Comparison of ENCODE assay signal across 18 cellular contexts in genomic region chr14:32070282-32070681, GRCh38. TPM values are rescaled to one million over a fixed set of nuclear protein-coding genes. Genes with fewer than 3 reads are reported as not detected.
A peak's percentile ranks its signal among the peaks of the same experiment; 100 is the strongest.
DNase-seq lines count a peak whose midpoint lies in the region; ATAC-seq and TF ChIP-seq lines count a peak whose summit lies in the region.
"Had no signal": no experiment of that assay in that cellular context is flagged by ENCODE, and none has a peak within 500 bp of the region (broad histone marks: within the 10 kb centered on the region; RNA-seq: fewer than 3 reads in every experiment).

No MANE protein-coding gene starts in this region.

- no peaks in the 10 kb centered on the region for H3K36me3 ChIP-seq in HCT116 (ENCODE audit: control insufficient read depth in 1 of 2, insufficient read depth in 2 of 2, low read length in 2 of 2)
- no peaks in the 10 kb centered on the region for H3K36me3 ChIP-seq in endodermal cell (ENCODE audit: control insufficient read depth, insufficient read depth, low read length)
- no peaks in the 10 kb centered on the region for H3K36me3 ChIP-seq in neural progenitor cell
- H3K36me3 ChIP-seq: BE2C had no signal

- no peak for TF ChIP-seq RAD21 in HCT116 (IDR thresholded peaks at IDR 0.05; ENCODE audit: low read depth)

- no peak overlapping the region for H3K4me3 Mint-ChIP-seq in endodermal cell
- no peak overlapping the region for H3K4me3 Mint-ChIP-seq in neural progenitor cell
- H3K4me3 Mint-ChIP-seq: CD4-positive, CD25-positive, alpha-beta regulatory T cell; CD8-positive, alpha-beta memory T cell; GM23338 had no signal

- no peak overlapping the region for H3K27ac ChIP-seq in HCT116 (ENCODE audit: low read depth, low read length)
- no peak overlapping the region for H3K27ac ChIP-seq in endodermal cell (ENCODE audit: low read depth, low read length)
- no peak overlapping the region for H3K27ac ChIP-seq in neural progenitor cell
- H3K27ac ChIP-seq: HL-60 had no signal

- H3K9me3 ChIP-seq in HCT116 (ENCODE audit: control insufficient read depth in 1 of 2, insufficient read depth in 1 of 2, low read depth in 1 of 2, low read length in 2 of 2) (no peaks in the 10 kb centered on the region), endodermal cell (ENCODE audit: control insufficient read depth, low read length) (no peaks in the 10 kb centered on the region), neural progenitor cell (ENCODE audit: low read depth) (no peaks in the 10 kb centered on the region)
- H3K9me3 ChIP-seq: BE2C had no signal

- H3K4me2 ChIP-seq in HCT116 (ENCODE audit: low read length) (no peak overlapping the region), neural progenitor cell (no peak overlapping the region)
- H3K4me2 ChIP-seq: GM23338 had no signal

- TF ChIP-seq CTCF in HCT116 (IDR thresholded peaks at IDR 0.05 in 2 of 3, conservative IDR thresholded peaks at IDR 0.05 in 1 of 3; ENCODE audit: borderline replicate concordance in 1 of 3, insufficient read depth in 1 of 3, low read depth in 2 of 3, low read length in 2 of 3): peak in 2 of 3 experiments; percentile 23 to 24; a peak in 2 of 6 replicates
- TF ChIP-seq CTCF in endodermal cell (conservative IDR thresholded peaks at IDR 0.05): peak; percentile 60
- peak; percentile 21 for TF ChIP-seq CTCF in neural progenitor cell (IDR thresholded peaks at IDR 0.05)

- H3K9me3 Mint-ChIP-seq in endodermal cell (no peaks in the 10 kb centered on the region), neural progenitor cell (no peaks in the 10 kb centered on the region)
- H3K9me3 Mint-ChIP-seq: CD4-positive, CD25-positive, alpha-beta regulatory T cell; CD8-positive, alpha-beta memory T cell; GM23338 had no signal

- RAD21 ChIA-PET in HCT116 (lab: Charles Lee; ENCODE audit: low non-redundant PET in 1 of 2, low total read pairs in 2 of 2, uncharacterized antibody in 2 of 2, unreplicated experiment in 2 of 2): no interaction called here

- H3K27me3 ChIP-seq in HCT116 (ENCODE audit: insufficient read depth, low read length) (no peaks in the 10 kb centered on the region), endodermal cell (ENCODE audit: control insufficient read depth, insufficient read depth, low read length, poor library complexity, severe bottlenecking) (no peaks in the 10 kb centered on the region), neural progenitor cell (no peaks in the 10 kb centered on the region)
- H3K27me3 ChIP-seq: BE2C had no signal

- ATAC-seq in HCT116: peak; percentile 55
- ATAC-seq in HG03108 (IDR thresholded peaks at IDR 0.05; ENCODE audit: unreplicated experiment): no peak
- ATAC-seq: GM23338, K562 had no signal

- no peak overlapping the region for H3K27ac Mint-ChIP-seq in endodermal cell
- no peak overlapping the region for H3K27ac Mint-ChIP-seq in neural progenitor cell
- H3K27ac Mint-ChIP-seq: CD4-positive, CD25-positive, alpha-beta regulatory T cell; CD8-positive, alpha-beta memory T cell; GM23338 had no signal

- H3K4me1 Mint-ChIP-seq in endodermal cell (peaks cover 10% of the 10 kb centered on the region), neural progenitor cell (peaks cover 9% of the 10 kb centered on the region)

- H3K4me1 ChIP-seq in HCT116 (ENCODE audit: control insufficient read depth in 1 of 2, insufficient read depth in 2 of 2, low read length in 2 of 2) (peaks cover 5 to 16% of the 10 kb centered on the region in 2 experiments), endodermal cell (ENCODE audit: control insufficient read depth, insufficient read depth, low read length) (no peaks in the 10 kb centered on the region), neural progenitor cell (peaks cover 6% of the 10 kb centered on the region)

- H3K27me3 Mint-ChIP-seq in endodermal cell (ENCODE audit: insufficient read depth) (peaks cover 4% of the 10 kb centered on the region), neural progenitor cell (ENCODE audit: insufficient read depth, low read depth) (peaks cover 4% of the 10 kb centered on the region)

- H3K36me3 Mint-ChIP-seq in endodermal cell (ENCODE audit: low read depth): no peaks in the 10 kb centered on the region
- H3K36me3 Mint-ChIP-seq in neural progenitor cell: no peaks in the 10 kb centered on the region
- H3K36me3 Mint-ChIP-seq: CD4-positive, CD25-positive, alpha-beta regulatory T cell; CD8-positive, alpha-beta memory T cell had no signal

- H3K79me2 ChIP-seq in HCT116 (ENCODE audit: insufficient read depth, low read length): no peaks in the 10 kb centered on the region; the same call in none of the 2 replicates
- peaks cover 13% of the 10 kb centered on the region for H3K79me2 ChIP-seq in neural progenitor cell (ENCODE audit: low read depth)

- H3K4me3 ChIP-seq in HCT116 (replicated peaks in 1 of 2; ENCODE audit: low read depth in 1 of 2, low read length in 2 of 2) (no peak overlapping the region), endodermal cell (ENCODE audit: low read length) (no peak overlapping the region), neural progenitor cell (no peak overlapping the region)
- H3K4me3 ChIP-seq: GM23338, K562 had no signal

- DNase-seq in HCT116 (ENCODE audit: low read depth, low spot score): no peak
- no peak for DNase-seq in endodermal cell
- DNase-seq in neural progenitor cell (ENCODE audit: low spot score): no peak
- no peak for DNase-seq in inferior parietal cortex (ENCODE audit: extremely low spot score)
- no peak for DNase-seq in activated CD4-positive, alpha-beta T cell treated with anti-CD3 and anti-CD28 coated beads, Interleukin-2, amount 50 U/mL, for 48 hours
- DNase-seq: ACHN; BE2C; C1 segment of cervical spinal cord; CD4-positive, CD25-positive, alpha-beta regulatory T cell; CD8-positive, alpha-beta memory T cell; COR-L47; DMS 273 treated with DMSO at 0.1 percent for 48 hours; DMS53; IMR-90 had no signal

- H4K20me1 ChIP-seq in HCT116 (ENCODE audit: insufficient read depth) (no peaks in the 10 kb centered on the region), neural progenitor cell (ENCODE audit: low read depth) (no peaks in the 10 kb centered on the region)

- 90 to 100% methylated on average over 2 to 3 of the region's 3 CpGs for WGBS in endodermal cell (ENCODE audit: insufficient coverage in 1 of 2, insufficient read length in 1 of 2), 2 experiments

- no TSS peak for BruUV-seq in HCT116 (replicated peaks; lab: Mats Ljungman, UMichigan)

- intact Hi-C loops in HCT116 (cut with micrococcal nuclease): loop anchor here (10.0 kb wide), 2 partner anchors 395 to 555 kb away; no protein-coding TSS in a partner anchor

- H2AFZ ChIP-seq in HCT116 (ENCODE audit: low read depth, low read length, poor library complexity, severe bottlenecking) (no peak overlapping the region), neural progenitor cell (replicated peaks) (no peak overlapping the region)

- H3K9ac ChIP-seq in HCT116 (ENCODE audit: low read length) (no peak overlapping the region), endodermal cell (ENCODE audit: extremely low read depth, low read length, poor library complexity, severe bottlenecking) (no peak overlapping the region), neural progenitor cell (no peak overlapping the region)

- no peaks in the 10 kb centered on the region for H3K9me2 ChIP-seq in HCT116 (ENCODE audit: insufficient read depth)

- no peak for TF ChIP-seq POLR2A in HCT116 (IDR thresholded peaks at IDR 0.05; ENCODE audit: borderline replicate concordance, extremely low read depth, insufficient read depth, insufficient read length)

- CTCF ChIA-PET in HCT116 (lab: Charles Lee): interaction anchor here (1.6 kb wide), 1 partner anchor 181 kb away, joined by 4 read pairs; no protein-coding TSS in a partner anchor

- peaks cover under 1% of the 10 kb centered on the region for H3F3A ChIP-seq in neural progenitor cell (ENCODE audit: low read depth)

- POLR2A ChIA-PET in HCT116 (lab: Charles Lee): no interaction called here

TF ChIP-seq in HCT116, 20 proteins besides CTCF, POLR2A, EP300 and RAD21:
- TF ChIP-seq ZBTB33 (IDR thresholded peaks at IDR 0.05; ENCODE audit: extremely low read depth, insufficient replicate concordance, low read length) (no peak), SIN3A (IDR thresholded peaks at IDR 0.05; ENCODE audit: low read depth) (no peak), CEBPB (IDR thresholded peaks at IDR 0.05; ENCODE audit: low read depth) (no peak), EZH2 (IDR thresholded peaks at IDR 0.05) (no peak), EZH2phosphoT487 (IDR thresholded peaks at IDR 0.05; ENCODE audit: borderline replicate concordance) (no peak)
- TF ChIP-seq, protein P1, sequence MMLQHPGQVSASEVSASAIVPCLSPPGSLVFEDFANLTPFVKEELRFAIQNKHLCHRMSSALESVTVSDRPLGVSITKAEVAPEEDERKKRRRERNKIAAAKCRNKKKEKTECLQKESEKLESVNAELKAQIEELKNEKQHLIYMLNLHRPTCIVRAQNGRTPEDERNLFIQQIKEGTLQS (IDR thresholded peaks at IDR 0.05): no peak

RNA-seq across cellular contexts. Expression of gene ARHGAP5, which starts 6.8 kb away (rescaled TPM):
- total RNA-seq in HCT116 (2021; ENCODE audit: unreplicated experiment) (66.7 TPM), endodermal cell (100 to 1,000 TPM; 122 to 133 TPM), neural progenitor cell (ENCODE audit: low replicate concordance) (131 and 202 TPM in 2 replicates)
- 10.3 and 10.6 TPM in 2 replicates for polyA plus RNA-seq in HCT116 (2012)
- polyA plus RNA-seq in endodermal cell (2013, experiment 1 of 2): 57.3 TPM
- 62.8 TPM for polyA plus RNA-seq in endodermal cell (2013, experiment 2 of 2)
